ENCODE assay signal across 1 cellular context in genomic region chr20:57287901-57288300, GRCh38.
TF ChIP-seq lines count a peak whose summit lies in the region.

No MANE protein-coding gene starts in this region.

TF ChIP-seq in A549, 52 proteins besides CTCF, POLR2A, EP300 and RAD21:
- TF ChIP-seq ESRRA (IDR thresholded peaks at IDR 0.05; ENCODE audit: borderline replicate concordance, low read length) (no peak), ZFP36 (IDR thresholded peaks at IDR 0.05; ENCODE audit: borderline replicate concordance, partially characterized antibody) (peak; percentile 46)
TF ChIP-seq in A549: peak in this region for 1.
